ENCODE assay signal across 10 cellular contexts in the genomic region with DNA sequence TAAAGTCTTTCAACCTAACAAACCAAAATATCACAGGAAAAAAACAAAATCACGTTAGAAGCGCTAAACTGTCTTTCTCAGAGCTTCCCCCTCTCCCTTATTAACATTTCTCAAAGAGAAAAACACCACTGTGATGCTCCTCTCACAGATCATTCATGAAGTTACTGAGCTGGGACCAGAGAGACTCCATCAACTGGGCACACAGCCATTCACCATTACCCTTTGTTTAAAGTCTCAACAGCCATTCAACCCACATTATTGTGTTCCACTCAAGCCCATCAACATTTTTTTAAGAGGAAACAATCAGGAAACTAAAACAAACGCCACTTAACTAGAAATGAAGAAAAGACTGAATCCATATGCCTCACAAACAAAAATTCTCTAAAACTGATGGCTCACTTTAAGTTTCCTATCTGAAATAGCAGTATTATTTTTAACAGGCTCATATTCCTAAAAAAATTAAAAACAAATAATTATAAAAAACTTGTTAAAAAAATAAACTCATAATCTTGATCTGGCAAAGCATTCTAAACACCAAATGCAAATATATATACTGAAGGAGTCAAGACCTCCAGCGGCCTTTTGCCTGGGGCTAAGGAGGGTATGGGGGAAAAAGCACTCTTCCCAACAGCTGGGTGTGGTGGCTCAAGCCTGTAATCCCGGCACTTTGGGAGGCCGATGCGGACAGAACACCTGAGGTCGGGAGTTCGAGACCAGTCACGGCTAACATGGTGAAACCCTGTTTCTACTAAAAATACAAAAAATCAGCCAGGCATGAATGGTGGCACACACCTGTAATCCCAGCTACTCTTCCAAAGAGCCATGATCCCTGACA. TPM values are rescaled to one million over a fixed set of nuclear protein-coding genes. Genes with fewer than 3 reads are reported as not detected.
DNase-seq lines count a peak whose midpoint lies in the region; TF ChIP-seq lines count a peak whose summit lies in the region.
"Had no signal": no experiment of that assay in that cellular context is flagged by ENCODE, and none has a peak within 500 bp of the region (broad histone marks: within the 10 kb centered on the region; RNA-seq: fewer than 3 reads in every experiment).

No MANE protein-coding gene starts in this region.

- intact Hi-C loops in stomach (cut with DNase I; ENCODE audit: low total_unique reads), result no loop called here

- peak overlapping the region; percentile 35 for H3K9ac ChIP-seq in skeletal muscle satellite cell (ENCODE audit: low read depth, low read length)

- 52 to 64% (median 56%) methylated on average over 10 of the region's 10 CpGs for WGBS in stomach, 5 donors

- H3K4me1 ChIP-seq in skeletal muscle satellite cell (ENCODE audit: control insufficient read depth, insufficient read depth, low read length) (peaks cover 46% of the 10 kb centered on the region), stomach (peaks cover 39 to 98% (median 69%) of the 10 kb centered on the region in 4 donors)

- H3K36me3 ChIP-seq in skeletal muscle satellite cell (ENCODE audit: insufficient read depth, low read length) (no peaks in the 10 kb centered on the region), stomach (peaks cover 0 to 14% (median 6%) of the 10 kb centered on the region in 4 donors)

- no peak overlapping the region for H3K4me3 ChIP-seq in fibroblast of villous mesenchyme (ENCODE audit: low read depth, low read length)
- H3K4me3 ChIP-seq in skeletal muscle satellite cell (ENCODE audit: low read length), result no peak overlapping the region
- H3K4me3 ChIP-seq in stomach, result no peak overlapping the region

- H3K27ac ChIP-seq in stomach, result peak overlapping the region in 2 of 5 donors; percentile 55 to 63

- TF ChIP-seq CTCF in fibroblast of villous mesenchyme (IDR thresholded peaks at IDR 0.05; ENCODE audit: insufficient read depth, low read depth, low read length) (no peak), stomach (IDR thresholded peaks at IDR 0.05) (no peak)

- H3K27me3 ChIP-seq in skeletal muscle satellite cell (ENCODE audit: control insufficient read depth, insufficient read depth, low read length), result no peaks in the 10 kb centered on the region
- H3K27me3 ChIP-seq in stomach, result no peaks in the 10 kb centered on the region

- H3K9me3 ChIP-seq in skeletal muscle satellite cell (replicated peaks; ENCODE audit: low read length) (no peaks in the 10 kb centered on the region), stomach (no peaks in the 10 kb centered on the region)

- TF ChIP-seq POLR2A in stomach (IDR thresholded peaks at IDR 0.05), result no peak

- H3K4me2 ChIP-seq in skeletal muscle satellite cell (ENCODE audit: low read length), result peak overlapping the region; percentile 70

- TF ChIP-seq EP300 in stomach (IDR thresholded peaks at IDR 0.05), result no peak

- peak; percentile 40 for DNase-seq in activated CD8-positive, alpha-beta memory T cell treated with anti-CD3 and anti-CD28 coated beads for 24 hours
- DNase-seq in activated CD8-positive, alpha-beta memory T cell treated with anti-CD3 and anti-CD28 coated beads, Interleukin-2, amount 50 U/mL, for 48 hours, result no peak
- DNase-seq in NCI-H774 (lab: John Stamatoyannopoulos, UW), result peak; percentile 38
- DNase-seq in fibroblast of villous mesenchyme (ENCODE audit: low read depth), result peak; percentile 37
- DNase-seq in stomach, result no peak
- DNase-seq in NCI-H510A (lab: John Stamatoyannopoulos, UW), result no peak
- DNase-seq in NCI-H526 (lab: John Stamatoyannopoulos, UW), result no peak
- DNase-seq: cerebellar nuclear complex, left colon had no signal

RNA-seq across cellular contexts. Expression of a gene that starts 14.0 kb away (rescaled TPM):
- total RNA-seq in fibroblast of villous mesenchyme (124 and 128 TPM in 2 replicates), stomach (100 to 1,000 TPM in 2 of 5 donors, 10 to 100 TPM in 3; 39.7 to 206 (median 95.2) TPM)
- total RNA-seq in skeletal muscle satellite cell (2012; rRNA removed), result 70.1 and 76.6 TPM in 2 replicates
- polyA plus RNA-seq in stomach, result 10 to 100 TPM; 12.7 to 18.5 (median 17.7) TPM

RNA-seq across cellular contexts. Expression of a gene that starts 26.4 kb away (rescaled TPM):
- total RNA-seq in fibroblast of villous mesenchyme, result 66.7 and 71.7 TPM in 2 replicates
- 63.6 and 83.1 TPM in 2 replicates for total RNA-seq in skeletal muscle satellite cell (2012; rRNA removed)
- total RNA-seq in stomach, result 100 to 1,000 TPM in 2 of 5 donors, 10 to 100 TPM in 3; 39.5 to 126 (median 80.6) TPM
- 10 to 100 TPM; 36.4 to 62.1 (median 55.2) TPM for polyA plus RNA-seq in stomach

RNA-seq across cellular contexts. Expression of a gene that starts 39.8 kb away (rescaled TPM):
- 18.7 and 24.2 TPM in 2 replicates for total RNA-seq in fibroblast of villous mesenchyme
- total RNA-seq in skeletal muscle satellite cell (2012; rRNA removed), result 18.0 and 21.0 TPM in 2 replicates
- 10 to 100 TPM in 3 of 5 donors, 1 to 10 TPM in 2; 2.7 to 19.8 (median 16.2) TPM for total RNA-seq in stomach
- polyA plus RNA-seq in stomach, result 10 to 100 TPM in 1 of 3 donors, 1 to 10 TPM in 2; 7.5 to 14.2 (median 8.0) TPM

RNA-seq across cellular contexts. Expression of a gene that starts 39.9 kb away (rescaled TPM):
- total RNA-seq in fibroblast of villous mesenchyme (66.1 and 70.5 TPM in 2 replicates), stomach (100 to 1,000 TPM in 1 of 5 donors, 10 to 100 TPM in 4; 28.6 to 143 (median 71.2) TPM)
- 68.2 and 77.8 TPM in 2 replicates for total RNA-seq in skeletal muscle satellite cell (2012; rRNA removed)
- 100 to 1,000 TPM; 128 to 210 (median 209) TPM for polyA plus RNA-seq in stomach

RNA-seq across cellular contexts. Expression of a gene that starts 47.5 kb away (rescaled TPM):
- total RNA-seq in fibroblast of villous mesenchyme (not detected in 2 replicates), stomach (1 to 10 TPM in 1 of 5 donors, under 1 TPM in 1, not detected in 3; 0.37 to 1.2 TPM)
- total RNA-seq in skeletal muscle satellite cell (2012; rRNA removed), result under 0.01 and 0.44 TPM in 2 replicates
- polyA plus RNA-seq in stomach, result not detected

Comparison
In these comparisons a context has a peak if more than half of its experiments do, and no peak if none do; other contexts are left out.
1. DNase-seq: peak in activated CD8-positive, alpha-beta memory T cell treated with anti-CD3 and anti-CD28 coated beads for 24 hours (single experiment), NCI-H774 (single experiment) and fibroblast of villous mesenchyme (single experiment); none in activated CD8-positive, alpha-beta memory T cell treated with anti-CD3 and anti-CD28 coated beads, Interleukin-2, amount 50 U/mL, for 48 hours (single experiment), stomach (single experiment), NCI-H510A (single experiment) and NCI-H526 (0 of 2).